ENCODE assay signal across 19 cellular contexts in the genomic region with DNA sequence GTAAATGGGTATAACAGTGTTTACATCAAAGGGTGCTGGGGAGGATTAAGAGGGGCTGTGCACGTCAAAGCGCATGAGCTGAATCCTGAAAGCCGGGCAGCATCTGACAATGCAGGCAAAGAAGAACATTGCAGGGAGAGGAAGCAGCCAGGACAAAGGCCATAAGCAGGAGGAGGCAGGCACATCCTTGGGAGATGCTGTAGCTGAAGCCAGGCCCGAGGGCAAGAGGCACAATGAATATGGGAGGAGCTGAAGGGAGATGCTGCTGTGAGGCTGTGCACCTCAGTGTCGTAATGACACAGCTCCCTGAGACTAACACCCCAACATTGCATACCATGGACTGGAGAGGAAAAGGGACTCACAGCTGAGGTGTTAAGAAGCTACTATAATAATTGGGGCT.
A peak's percentile ranks its signal among the peaks of the same experiment; 100 is the strongest.
DNase-seq lines count a peak whose midpoint lies in the region; ATAC-seq and TF ChIP-seq lines count a peak whose summit lies in the region.
"Had no signal": no experiment of that assay in that cellular context is flagged by ENCODE, and none has a peak within 500 bp of the region (broad histone marks: within the 10 kb centered on the region; RNA-seq: fewer than 3 reads in every experiment).

No MANE protein-coding gene starts in this region.

- intact Hi-C loops in left ventricle myocardium inferior (cut with micrococcal nuclease): no loop called here
- intact Hi-C loops in heart left ventricle (cut with DNase I): no loop called here
- intact Hi-C loops in activated CD4-positive, alpha-beta T cell treated with anti-CD3 and anti-CD28 coated beads, Interleukin-2, amount 10 ng/mL, durations not matched to agents 24 days and 14 days (cut with micrococcal nuclease): no loop called here

- POLR2A ChIA-PET in WTC11 (lab: Charles Lee): no interaction called here
- POLR2A ChIA-PET in T-cell (lab: Charles Lee): interaction anchor here in 1 of 2 donors (0.6 kb wide), 1 partner anchor 12 kb away, joined by 12 read pairs; no protein-coding TSS in a partner anchor

- H3K4me3 ChIP-seq in left ventricle myocardium inferior: no peak overlapping the region
- H3K4me3 ChIP-seq in heart left ventricle: no peak overlapping the region
- no peak overlapping the region for H3K4me3 ChIP-seq in neural progenitor cell

- DNase-seq in left ventricle myocardium inferior (no peak), heart left ventricle (no peak), WTC11 (ENCODE audit: low spot score) (no peak), neural progenitor cell (ENCODE audit: low spot score) (peak; percentile 44), NCI-H187 (lab: John Stamatoyannopoulos, UW) (no peak), T-cell (no peak)
- DNase-seq in activated CD4-positive, alpha-beta T cell treated with anti-CD3 and anti-CD28 coated beads, Interleukin-2, amount 10 ng/mL, durations not matched to agents 24 days and 14 days: no peak
- DNase-seq: CD8-positive, alpha-beta T cell; COR-L47; DMS153; DMS79 treated with DMSO at 0.1 percent for 48 hours; EL; GDM1; HCEC 1CT; HFFc6 had no signal

- WGBS in heart left ventricle, 4 donors: 75 to 83% (median 81%) methylated on average over 5 of the region's 5 CpGs

- no peak overlapping the region for H3K4me2 ChIP-seq in neural progenitor cell

- H3K79me2 ChIP-seq in neural progenitor cell (ENCODE audit: low read depth): no peaks in the 10 kb centered on the region

- H3K4me1 ChIP-seq in left ventricle myocardium inferior (peaks cover 28% of the 10 kb centered on the region), heart left ventricle (peaks cover 0 to 22% (median 2%) of the 10 kb centered on the region in 12 donors), neural progenitor cell (peaks cover 9% of the 10 kb centered on the region)

- H3K9ac ChIP-seq in neural progenitor cell: no peak overlapping the region

- H3K4me1 Mint-ChIP-seq in WTC11 (0 out of 2 replicates have a peak, but pooled peaks cover 2% of the 10 kb centered on the region), neural progenitor cell (peaks cover 4% of the 10 kb centered on the region), T-cell (peaks cover 8 to 19% (median 12%) of the 10 kb centered on the region in 3 donors)
- H3K4me1 Mint-ChIP-seq in activated CD4-positive, alpha-beta T cell treated with anti-CD3 and anti-CD28 coated beads, Interleukin-2, amount 10 ng/mL, durations not matched to agents 24 days and 14 days: peaks cover 8% of the 10 kb centered on the region

- H3K9me3 Mint-ChIP-seq in WTC11: no peaks in the 10 kb centered on the region
- no peaks in the 10 kb centered on the region for H3K9me3 Mint-ChIP-seq in neural progenitor cell
- no peaks in the 10 kb centered on the region for H3K9me3 Mint-ChIP-seq in T-cell
- no peaks in the 10 kb centered on the region for H3K9me3 Mint-ChIP-seq in activated CD4-positive, alpha-beta T cell treated with anti-CD3 and anti-CD28 coated beads, Interleukin-2, amount 10 ng/mL, durations not matched to agents 24 days and 14 days
- H3K9me3 Mint-ChIP-seq: CD14-positive monocyte; CD8-positive, alpha-beta T cell; HFFc6 had no signal

- H2AFZ ChIP-seq in neural progenitor cell (replicated peaks): no peak overlapping the region

- H3K27ac Mint-ChIP-seq in WTC11: no peak overlapping the region; the same call in 1 of the 2 replicates
- no peak overlapping the region for H3K27ac Mint-ChIP-seq in neural progenitor cell
- H3K27ac Mint-ChIP-seq in T-cell: no peak overlapping the region
- no peak overlapping the region for H3K27ac Mint-ChIP-seq in activated CD4-positive, alpha-beta T cell treated with anti-CD3 and anti-CD28 coated beads, Interleukin-2, amount 10 ng/mL, durations not matched to agents 24 days and 14 days
- H3K27ac Mint-ChIP-seq: CD8-positive, alpha-beta T cell; HFFc6 had no signal

- no peaks in the 10 kb centered on the region for H3K9me3 ChIP-seq in left ventricle myocardium inferior (replicated peaks)
- H3K9me3 ChIP-seq in heart left ventricle: no peaks in the 10 kb centered on the region
- no peaks in the 10 kb centered on the region for H3K9me3 ChIP-seq in neural progenitor cell (ENCODE audit: low read depth)

- CTCF ChIA-PET in WTC11 (lab: Charles Lee): interaction anchor here (0.6 to 1.0 kb wide), 2 partner anchors 28 to 170 kb away, joined by 3 to 4 read pairs; no protein-coding TSS in a partner anchor
- CTCF ChIA-PET in T-cell (lab: Charles Lee): no interaction called here

- H3K36me3 ChIP-seq in left ventricle myocardium inferior (peaks cover 4% of the 10 kb centered on the region), heart left ventricle (peaks cover 0 to 41% (median 23%) of the 10 kb centered on the region in 9 donors), neural progenitor cell (no peaks in the 10 kb centered on the region)

- ATAC-seq in heart left ventricle (no peak), WTC11 (peak; percentile 67), T-cell (replicated peaks in 1 of 4) (no peak), HG02885 (IDR thresholded peaks at IDR 0.05; ENCODE audit: poor library complexity, unreplicated experiment) (no peak)
- ATAC-seq: CD8-positive, alpha-beta T cell had no signal

- H4K20me1 ChIP-seq in neural progenitor cell (ENCODE audit: low read depth): no peaks in the 10 kb centered on the region

- H3K36me3 Mint-ChIP-seq in WTC11 (no peaks in the 10 kb centered on the region), neural progenitor cell (no peaks in the 10 kb centered on the region), T-cell (peaks cover 22% of the 10 kb centered on the region)
- no peaks in the 10 kb centered on the region for H3K36me3 Mint-ChIP-seq in activated CD4-positive, alpha-beta T cell treated with anti-CD3 and anti-CD28 coated beads, Interleukin-2, amount 10 ng/mL, durations not matched to agents 24 days and 14 days (ENCODE audit: low read depth)

- H3K27me3 Mint-ChIP-seq in WTC11 (ENCODE audit: low read depth): no peaks in the 10 kb centered on the region
- H3K27me3 Mint-ChIP-seq in neural progenitor cell (ENCODE audit: insufficient read depth, low read depth): no peaks in the 10 kb centered on the region
- H3K27me3 Mint-ChIP-seq in T-cell: no peaks in the 10 kb centered on the region
- no peaks in the 10 kb centered on the region for H3K27me3 Mint-ChIP-seq in activated CD4-positive, alpha-beta T cell treated with anti-CD3 and anti-CD28 coated beads, Interleukin-2, amount 10 ng/mL, durations not matched to agents 24 days and 14 days

- no peak overlapping the region for H3K4me3 Mint-ChIP-seq in WTC11
- no peak overlapping the region for H3K4me3 Mint-ChIP-seq in neural progenitor cell
- no peak overlapping the region for H3K4me3 Mint-ChIP-seq in T-cell
- H3K4me3 Mint-ChIP-seq in activated CD4-positive, alpha-beta T cell treated with anti-CD3 and anti-CD28 coated beads, Interleukin-2, amount 10 ng/mL, durations not matched to agents 24 days and 14 days: no peak overlapping the region
- H3K4me3 Mint-ChIP-seq: CD14-positive monocyte; CD8-positive, alpha-beta T cell; HFFc6 had no signal

- no peak for TF ChIP-seq POLR2A in heart left ventricle (IDR thresholded peaks at IDR 0.05)

- H3K27ac ChIP-seq in left ventricle myocardium inferior (replicated peaks): peak overlapping the region; percentile 79
- H3K27ac ChIP-seq in heart left ventricle: peak overlapping the region in 1 of 12 donors; percentile 33
- H3K27ac ChIP-seq in neural progenitor cell: no peak overlapping the region
- H3K27ac ChIP-seq: 22Rv1, HL-60 had no signal

- TF ChIP-seq CTCF in left ventricle myocardium inferior (IDR thresholded peaks at IDR 0.05; ENCODE audit: borderline replicate concordance): no peak
- no peak for TF ChIP-seq CTCF in heart left ventricle (IDR thresholded peaks at IDR 0.05)
- no peak for TF ChIP-seq CTCF in WTC11 (IDR thresholded peaks at IDR 0.05)
- no peak for TF ChIP-seq CTCF in neural progenitor cell (IDR thresholded peaks at IDR 0.05)

- peaks cover 8% of the 10 kb centered on the region for H3F3A ChIP-seq in neural progenitor cell (ENCODE audit: low read depth)

- H3K27me3 ChIP-seq in left ventricle myocardium inferior (ENCODE audit: low read depth): no peaks in the 10 kb centered on the region
- H3K27me3 ChIP-seq in heart left ventricle: no peaks in the 10 kb centered on the region
- no peaks in the 10 kb centered on the region for H3K27me3 ChIP-seq in neural progenitor cell

TF ChIP-seq in WTC11, 78 proteins besides CTCF, POLR2A, EP300 and RAD21:
- TF ChIP-seq IRF2 (CRISPR knock-in tag; IDR thresholded peaks at IDR 0.05; ENCODE audit: borderline replicate concordance, low read depth) (no peak), JAZF1 (CRISPR knock-in tag; IDR thresholded peaks at IDR 0.05) (no peak), NFATC4 (CRISPR knock-in tag; IDR thresholded peaks at IDR 0.05) (no peak), ZNF121 (CRISPR knock-in tag; IDR thresholded peaks at IDR 0.05) (no peak)
